ENCODE assay signal across 9 cellular contexts in genomic region chr6:3247255-3248146, GRCh38. TPM values are rescaled to one million over a fixed set of nuclear protein-coding genes. Genes with fewer than 3 reads are reported as not detected.
A peak's percentile ranks its signal among the peaks of the same experiment; 100 is the strongest.
DNase-seq lines count a peak whose midpoint lies in the region; ATAC-seq and TF ChIP-seq lines count a peak whose summit lies in the region.
"Had no signal": no experiment of that assay in that cellular context is flagged by ENCODE, and none has a peak within 500 bp of the region (broad histone marks: within the 10 kb centered on the region; RNA-seq: fewer than 3 reads in every experiment).

No MANE protein-coding gene starts in this region.

- peak overlapping the region; percentile 75 for H3K56ac ChIP-seq in mesendoderm (ENCODE audit: low read length)

- H3K4me2 ChIP-seq in mesendoderm (ENCODE audit: low read length), result peak overlapping the region; percentile 5

- H2BK120ac ChIP-seq in mesendoderm (ENCODE audit: low read depth, low read length), result no peak overlapping the region

- H3K4me3 ChIP-seq in dorsolateral prefrontal cortex (peak overlapping the region; percentile 19 to 72 (median 49)), mesendoderm (ENCODE audit: low read length) (no peak overlapping the region), urinary bladder (ENCODE audit: low read depth, low read length) (peak overlapping the region; percentile 12)

- ATAC-seq in Right ventricle myocardium superior (ENCODE audit: poor library complexity), result peak; percentile 44

- no peak overlapping the region for H4K5ac ChIP-seq in mesendoderm (ENCODE audit: low read length)

- H3K18ac ChIP-seq in mesendoderm (ENCODE audit: low read length), result no peak overlapping the region

- no CpG with 5 or more reads among the region's 36 CpGs for WGBS in mesendoderm (ENCODE audit: extremely low coverage, insufficient coverage, low lambda C conversion rate)
- WGBS in urinary bladder, result 23% methylated on average over 36 of the region's 36 CpGs

- peak overlapping the region; percentile 24 to 95 (median 86) for H3K27ac ChIP-seq in dorsolateral prefrontal cortex
- no peak overlapping the region for H3K27ac ChIP-seq in mesendoderm (ENCODE audit: low read depth, low read length)
- H3K27ac ChIP-seq in urinary bladder (ENCODE audit: low read depth), result no peak overlapping the region

- H3K4me1 ChIP-seq in mesendoderm (ENCODE audit: control insufficient read depth, low read depth, low read length) (peaks cover 8% of the 10 kb centered on the region), urinary bladder (ENCODE audit: insufficient read depth) (no peaks in the 10 kb centered on the region)

- H3K9ac ChIP-seq in mesendoderm (ENCODE audit: low read length), result peak overlapping the region; percentile 25

- no peaks in the 10 kb centered on the region for H3K79me2 ChIP-seq in mesendoderm (ENCODE audit: control insufficient read depth, insufficient read depth, low read length)

- peak in 8 of 56 donors; percentile 2 to 26 (median 14) for TF ChIP-seq CTCF in dorsolateral prefrontal cortex (IDR thresholded peaks at IDR 0.05 in 54 of 56, conservative IDR thresholded peaks at IDR 0.05 in 2 of 56; ENCODE audit: low read depth in 1 of 56, partially characterized antibody in 56 of 56)

- peak overlapping the region; percentile 3 for H3K23ac ChIP-seq in mesendoderm (ENCODE audit: low read length)

- no peak overlapping the region for H2BK5ac ChIP-seq in mesendoderm (ENCODE audit: low read length)

- no peak overlapping the region for H2AK5ac ChIP-seq in mesendoderm (ENCODE audit: low read length)

- no peaks in the 10 kb centered on the region for H3K36me3 ChIP-seq in mesendoderm (ENCODE audit: control insufficient read depth, insufficient read depth, low read length)
- no peaks in the 10 kb centered on the region for H3K36me3 ChIP-seq in urinary bladder (ENCODE audit: insufficient read depth)

- no peak overlapping the region for H2BK15ac ChIP-seq in mesendoderm (replicated peaks; ENCODE audit: low read depth)

- H3K4ac ChIP-seq in mesendoderm (ENCODE audit: low read depth, low read length), result peak overlapping the region; percentile 6

- H4K8ac ChIP-seq in mesendoderm (ENCODE audit: low read depth, low read length), result no peak overlapping the region

- H3K79me1 ChIP-seq in mesendoderm (ENCODE audit: low read length), result no peaks in the 10 kb centered on the region

- DNase-seq in Right ventricle myocardium superior, result peak; percentile 64
- no peak for DNase-seq in cardiac septum (ENCODE audit: low spot score)
- peak; percentile 68 to 93 (median 87) for DNase-seq in dorsolateral prefrontal cortex
- DNase-seq in mesendoderm, result peak; percentile 58
- DNase-seq in D341Med (ENCODE audit: low spot score), result no peak
- no peak for DNase-seq in activated CD4-positive, alpha-beta T cell treated with anti-CD3 and anti-CD28 coated beads, Interleukin-2, amount 50 U/mL, for 4 hours
- no peak for DNase-seq in LoVo (ENCODE audit: low spot score)
- DNase-seq: DND-41 had no signal

- H3K27me3 ChIP-seq in dorsolateral prefrontal cortex, result no peaks in the 10 kb centered on the region
- no peaks in the 10 kb centered on the region for H3K27me3 ChIP-seq in mesendoderm (ENCODE audit: insufficient read depth, low read length, poor library complexity)

- intact Hi-C loops in Right ventricle myocardium superior (cut with DNase I), result no loop called here
- intact Hi-C loops in cardiac septum (cut with DNase I), result no loop called here
- intact Hi-C loops in dorsolateral prefrontal cortex (cut with DNase I), result loop anchor here (2.0 to 5.0 kb wide), 4 partner anchors 17 to 180 kb away; partner anchors contain the start of gene RIPK1 (in 1 of the 2)

RNA-seq across cellular contexts. Expression of gene PSMG4, which starts 11.2 kb away (rescaled TPM):
- total RNA-seq in Right ventricle myocardium superior (8.9 TPM), cardiac septum (8.8 TPM), dorsolateral prefrontal cortex (10 to 100 TPM; 17.1 to 34.4 (median 25.3) TPM), urinary bladder (19.8 TPM)
- polyA plus RNA-seq in mesendoderm (2013, experiment 1 of 2), result 53.4 TPM
- polyA plus RNA-seq in mesendoderm (2013, experiment 2 of 2), result 51.8 TPM
- polyA plus RNA-seq in urinary bladder, result 29.5 TPM

RNA-seq across cellular contexts. Expression of gene TUBB2B, which starts 20.0 kb away (rescaled TPM):
- total RNA-seq in Right ventricle myocardium superior (1.3 TPM), cardiac septum (1.2 TPM), dorsolateral prefrontal cortex (100 to 1,000 TPM in 108 of 120 experiments, 10 to 100 TPM in 12; 53.6 to 634 (median 180) TPM), urinary bladder (55.6 TPM)
- polyA plus RNA-seq in mesendoderm (2013, experiment 1 of 2), result 1,328 TPM
- 1,392 TPM for polyA plus RNA-seq in mesendoderm (2013, experiment 2 of 2)
- polyA plus RNA-seq in urinary bladder, result 22.4 TPM

Comparison
In these comparisons a context has a peak if more than half of its experiments do, and no peak if none do; other contexts are left out.
1. DNase-seq: peak in Right ventricle myocardium superior (single experiment), dorsolateral prefrontal cortex (10 of 10) and mesendoderm (single experiment); none in cardiac septum (single experiment), D341Med (single experiment), activated CD4-positive, alpha-beta T cell treated with anti-CD3 and anti-CD28 coated beads, Interleukin-2, amount 50 U/mL, for 4 hours (0 of 2) and LoVo (single experiment).
2. H3K27ac ChIP-seq: peak in dorsolateral prefrontal cortex (59 of 59); none in mesendoderm (single experiment) and urinary bladder (single experiment).
3. RNA of gene TUBB2B, which starts 20.0 kb away (total RNA-seq): 53.6 to 634 TPM in dorsolateral prefrontal cortex and 55.6 TPM in urinary bladder (single experiment); 1.3 TPM in Right ventricle myocardium superior (single experiment) and 1.2 TPM in cardiac septum (single experiment); every median in the first group is over 10 times any median in the second.
4. intact Hi-C loops: an anchor here in dorsolateral prefrontal cortex (2.0 to 5.0 kb wide); none called in Right ventricle myocardium superior and cardiac septum.